Comparison of ENCODE assay signal across 1 cellular context in genomic region chr17:30600830-30601494, GRCh38.
TF ChIP-seq lines count a peak whose summit lies in the region.

No MANE protein-coding gene starts in this region.

TF ChIP-seq in HEK293, 187 proteins besides CTCF, POLR2A, EP300 and RAD21 (continued from another document):
- TF ChIP-seq ZNF449 (tag by site-specific recombination; IDR thresholded peaks at IDR 0.05): no peak
- TF ChIP-seq PATZ1 (tag by site-specific recombination; IDR thresholded peaks at IDR 0.05): no peak
- no peak for TF ChIP-seq ZNF148 (tag by site-specific recombination; IDR thresholded peaks at IDR 0.05; ENCODE audit: borderline replicate concordance)
- no peak for TF ChIP-seq WT1 (tag by site-specific recombination; IDR thresholded peaks at IDR 0.05)
- TF ChIP-seq ZNF521 (tag by site-specific recombination; IDR thresholded peaks at IDR 0.05): no peak
- no peak for TF ChIP-seq ZNF530 (tag by site-specific recombination; IDR thresholded peaks at IDR 0.05; ENCODE audit: low read depth)
- no peak for TF ChIP-seq ZBTB21 (tag by site-specific recombination; IDR thresholded peaks at IDR 0.05)
- 0 out of 2 replicates have a peak, but pooled peaks have one; percentile 20 for TF ChIP-seq ZNF600 (tag by site-specific recombination; IDR thresholded peaks at IDR 0.05)
- TF ChIP-seq ZNF16 (tag by site-specific recombination; IDR thresholded peaks at IDR 0.05; ENCODE audit: low read depth): no peak
- TF ChIP-seq ZNF585B (tag by site-specific recombination; IDR thresholded peaks at IDR 0.05): no peak
- TF ChIP-seq ZNF747 (tag by site-specific recombination; IDR thresholded peaks at IDR 0.05): no peak
- TF ChIP-seq MEIS1 (CRISPR knock-in tag; IDR thresholded peaks at IDR 0.05; ENCODE audit: borderline replicate concordance): no peak
- TF ChIP-seq ZBTB48 (tag by site-specific recombination; IDR thresholded peaks at IDR 0.05): no peak
- 0 out of 2 replicates have a peak, but pooled peaks have one; percentile 30 for TF ChIP-seq ZBTB11 (tag by site-specific recombination; conservative IDR thresholded peaks at IDR 0.05; ENCODE audit: low read depth)
- TF ChIP-seq PRDM1 (tag by site-specific recombination; IDR thresholded peaks at IDR 0.05): no peak
- TF ChIP-seq ZNF624 (tag by site-specific recombination; IDR thresholded peaks at IDR 0.05): no peak
- TF ChIP-seq ZNF341 (tag by site-specific recombination; IDR thresholded peaks at IDR 0.05; ENCODE audit: low read depth): no peak; the same call in none of the 2 replicates
- no peak for TF ChIP-seq ZNF214 (tag by site-specific recombination; IDR thresholded peaks at IDR 0.05; ENCODE audit: borderline replicate concordance)
- no peak for TF ChIP-seq ZNF324 (tag by site-specific recombination; IDR thresholded peaks at IDR 0.05)
- TF ChIP-seq IKZF3 (tag by site-specific recombination; IDR thresholded peaks at IDR 0.05): no peak
- no peak for TF ChIP-seq REPIN1 (tag by site-specific recombination; IDR thresholded peaks at IDR 0.05; ENCODE audit: low read depth)
- no peak for TF ChIP-seq OVOL3 (tag by site-specific recombination; IDR thresholded peaks at IDR 0.05)
- no peak for TF ChIP-seq ZNF223 (tag by site-specific recombination; IDR thresholded peaks at IDR 0.05)
- no peak for TF ChIP-seq ZNF692 (tag by site-specific recombination; IDR thresholded peaks at IDR 0.05)
- TF ChIP-seq AEBP2 (tag by site-specific recombination; IDR thresholded peaks at IDR 0.05; ENCODE audit: borderline replicate concordance): no peak
- TF ChIP-seq OSR2 (tag by site-specific recombination; IDR thresholded peaks at IDR 0.05): no peak
- TF ChIP-seq ZNF629 (tag by site-specific recombination; IDR thresholded peaks at IDR 0.05): no peak
- no peak for TF ChIP-seq TCF7L2 (IDR thresholded peaks at IDR 0.05; ENCODE audit: borderline replicate concordance, low read depth, low read length)
- no peak for TF ChIP-seq ZNF416 (tag by site-specific recombination; IDR thresholded peaks at IDR 0.05)
- TF ChIP-seq SCRT1 (tag by site-specific recombination; IDR thresholded peaks at IDR 0.05; ENCODE audit: borderline replicate concordance): 0 out of 2 replicates have a peak, but pooled peaks have one; percentile 40
- TF ChIP-seq ZFP3 (tag by site-specific recombination; IDR thresholded peaks at IDR 0.05; ENCODE audit: low read depth): no peak
- TF ChIP-seq ZBTB1 (tag by site-specific recombination; IDR thresholded peaks at IDR 0.05): no peak
- no peak for TF ChIP-seq ZNF704 (tag by site-specific recombination; IDR thresholded peaks at IDR 0.05)
- no peak for TF ChIP-seq INSM2 (tag by site-specific recombination; IDR thresholded peaks at IDR 0.05)
- TF ChIP-seq ZNF529 (tag by site-specific recombination; IDR thresholded peaks at IDR 0.05; ENCODE audit: insufficient replicate concordance): no peak
- no peak for TF ChIP-seq ZSCAN4 (tag by site-specific recombination; IDR thresholded peaks at IDR 0.05)
- TF ChIP-seq ZNF660 (tag by site-specific recombination; IDR thresholded peaks at IDR 0.05): no peak
- no peak for TF ChIP-seq ZNF426 (tag by site-specific recombination; IDR thresholded peaks at IDR 0.05)
- no peak for TF ChIP-seq ZNF48 (tag by site-specific recombination; IDR thresholded peaks at IDR 0.05)
- TF ChIP-seq ZNF175 (tag by site-specific recombination; IDR thresholded peaks at IDR 0.05): no peak
- no peak for TF ChIP-seq BCL6B (tag by site-specific recombination; IDR thresholded peaks at IDR 0.05)
- TF ChIP-seq ZNF830 (tag by site-specific recombination; IDR thresholded peaks at IDR 0.05; ENCODE audit: low read depth): no peak
- no peak for TF ChIP-seq ZNF549 (tag by site-specific recombination; IDR thresholded peaks at IDR 0.05)
- peak; percentile 25; the same call in 1 of the 2 replicates for TF ChIP-seq KLF8 (tag by site-specific recombination; IDR thresholded peaks at IDR 0.05)
- no peak for TF ChIP-seq ZNF391 (tag by site-specific recombination; IDR thresholded peaks at IDR 0.05; ENCODE audit: borderline replicate concordance, low read depth)
